27 cellular contexts compared by ENCODE assay signal in the genomic region with DNA sequence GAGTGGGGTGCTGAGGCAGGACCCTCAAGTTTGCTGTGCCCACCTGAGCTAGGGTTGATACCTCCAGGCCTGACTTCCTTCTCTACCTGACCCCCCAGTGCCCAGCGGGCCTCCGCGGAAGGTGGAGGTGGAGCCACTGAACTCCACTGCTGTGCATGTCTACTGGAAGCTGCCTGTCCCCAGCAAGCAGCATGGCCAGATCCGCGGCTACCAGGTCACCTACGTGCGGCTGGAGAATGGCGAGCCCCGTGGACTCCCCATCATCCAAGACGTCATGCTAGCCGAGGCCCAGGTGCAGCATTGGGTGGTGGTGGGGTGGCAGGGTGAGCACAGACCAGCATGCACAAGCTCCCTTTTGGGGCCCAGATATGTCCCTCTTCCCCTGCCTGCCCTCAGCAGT.
"Had no signal": no experiment of that assay in that cellular context is flagged by ENCODE, and none has a peak within 500 bp of the region (broad histone marks: within the 10 kb centered on the region; RNA-seq: fewer than 3 reads in every experiment).

No MANE protein-coding gene starts in this region.

- H3K4me3 ChIP-seq: stomach, suprapubic skin, testis, thoracic aorta, thyroid gland, tibial artery, tibial nerve, transverse colon, upper lobe of left lung, upper lobe of right lung, uterus, vagina had no signal

- H3K36me3 ChIP-seq: thoracic aorta, thyroid gland, upper lobe of right lung, uterus had no signal

- ATAC-seq: stimulated activated effector memory CD8-positive, alpha-beta T cell treated with anti-CD3 and anti-CD28 coated beads, Interleukin-12 subunit alpha, Interleukin-12 subunit beta, amount 100 ng/mL, for 72 hours; stimulated activated memory B cell treated with anti-CD40 and anti-IgM and Interleukin-4, amounts not matched to agents 10 μg/mL and 1 μg/mL and 100 μg/mL, for 72 hours; stimulated activated naive CD8-positive, alpha-beta T cell treated with anti-CD3 and anti-CD28 coated beads, Interleukin-15, amount 100 ng/mL, for 72 hours; stimulated activated naive CD8-positive, alpha-beta T cell treated with anti-CD3 and anti-CD28 coated beads, Interleukin-15, Interleukin-2, amounts not matched to agents 100 U/mL and 50 U/mL, for 24 hours; upper lobe of right lung had no signal

- DNase-seq: stimulated activated CD4-positive, alpha-beta T cell treated with anti-CD3 and anti-CD28 coated beads, Interleukin-2, amount 100 ng/mL, for 48 hours; stimulated activated CD4-positive, alpha-beta T cell treated with anti-CD3 and anti-CD28 coated beads, Interleukin-4, amount 100 ng/mL, for 1 hour; stimulated activated CD4-positive, alpha-beta T cell treated with anti-CD3 and anti-CD28 coated beads, Interleukin-4, amount 100 ng/mL, for 24 hours; stimulated activated CD4-positive, alpha-beta T cell treated with anti-CD3 and anti-CD28 coated beads, Interleukin-4, amount 100 ng/mL, for 4 hours; stimulated activated CD8-positive, alpha-beta memory T cell treated with anti-CD3 and anti-CD28 coated beads, Interleukin-4, amount 100 ng/mL, for 48 hours; stimulated activated naive CD4-positive, alpha-beta T cell; stimulated activated naive CD4-positive, alpha-beta T cell treated with Interleukin-2 at 50 U/mL for 16 hours; stimulated activated naive CD8-positive, alpha-beta T cell treated with anti-CD3 and anti-CD28 coated beads, Interleukin-15, amount 100 ng/mL, for 72 hours; stimulated activated naive CD8-positive, alpha-beta T cell treated with anti-CD3 and anti-CD28 coated beads, Interleukin-15, Interleukin-2, amounts not matched to agents 100 U/mL and 50 U/mL, for 24 hours; stomach; substantia nigra; testis; thyroid gland; tibial artery; transverse colon; trophoblast cell; upper lobe of left lung; upper lobe of right lung; uterus had no signal

- H3K27me3 ChIP-seq: stomach, suprapubic skin, testis, thyroid gland, tibial artery, tibial nerve, transverse colon, upper lobe of left lung, upper lobe of right lung, uterus, vagina had no signal

- H3K36me3 Mint-ChIP-seq: stimulated activated effector memory CD8-positive, alpha-beta T cell treated with anti-CD3 and anti-CD28 coated beads, Interleukin-12 subunit alpha, Interleukin-12 subunit beta, amount 100 ng/mL, for 72 hours; stimulated activated memory B cell treated with anti-CD40 and anti-IgM and Interleukin-4, amounts not matched to agents 10 μg/mL and 1 μg/mL and 100 μg/mL, for 72 hours had no signal

- H3K9me3 ChIP-seq: stomach, suprapubic skin, testis, thoracic aorta, thyroid gland, tibial artery, tibial nerve, transverse colon, upper lobe of left lung, upper lobe of right lung, uterus, vagina had no signal

- H3K4me1 Mint-ChIP-seq: stimulated activated effector memory CD8-positive, alpha-beta T cell treated with anti-CD3 and anti-CD28 coated beads, Interleukin-12 subunit alpha, Interleukin-12 subunit beta, amount 100 ng/mL, for 72 hours; stimulated activated memory B cell treated with anti-CD40 and anti-IgM and Interleukin-4, amounts not matched to agents 10 μg/mL and 1 μg/mL and 100 μg/mL, for 72 hours; stimulated activated naive CD8-positive, alpha-beta T cell treated with anti-CD3 and anti-CD28 coated beads, Interleukin-15, amount 100 ng/mL, for 72 hours had no signal

- H3K27me3 Mint-ChIP-seq: stimulated activated memory B cell treated with anti-CD40 and anti-IgM and Interleukin-4, amounts not matched to agents 10 μg/mL and 1 μg/mL and 100 μg/mL, for 72 hours; stimulated activated naive CD8-positive, alpha-beta T cell treated with anti-CD3 and anti-CD28 coated beads, Interleukin-15, amount 100 ng/mL, for 72 hours; stimulated activated naive CD8-positive, alpha-beta T cell treated with anti-CD3 and anti-CD28 coated beads, Interleukin-15, Interleukin-2, amounts not matched to agents 100 ng/mL and 50 ng/mL, for 24 hours; type B pancreatic cell had no signal

- H3K27ac ChIP-seq: stomach, suprapubic skin, testis, thoracic aorta, thyroid gland, tibial artery, tibial nerve, transverse colon, upper lobe of right lung, uterus, vagina had no signal

- H3K27ac Mint-ChIP-seq: stimulated activated effector memory CD8-positive, alpha-beta T cell treated with anti-CD3 and anti-CD28 coated beads, Interleukin-12 subunit alpha, Interleukin-12 subunit beta, amount 100 ng/mL, for 72 hours; stimulated activated memory B cell treated with anti-CD40 and anti-IgM and Interleukin-4, amounts not matched to agents 10 μg/mL and 1 μg/mL and 100 μg/mL, for 72 hours; stimulated activated naive CD8-positive, alpha-beta T cell treated with anti-CD3 and anti-CD28 coated beads, Interleukin-15, amount 100 ng/mL, for 72 hours; stimulated activated naive CD8-positive, alpha-beta T cell treated with anti-CD3 and anti-CD28 coated beads, Interleukin-15, Interleukin-2, amounts not matched to agents 100 ng/mL and 50 ng/mL, for 24 hours; type B pancreatic cell had no signal

- H3K9me3 Mint-ChIP-seq: stimulated activated effector memory CD8-positive, alpha-beta T cell treated with anti-CD3 and anti-CD28 coated beads, Interleukin-12 subunit alpha, Interleukin-12 subunit beta, amount 100 ng/mL, for 72 hours; stimulated activated memory B cell treated with anti-CD40 and anti-IgM and Interleukin-4, amounts not matched to agents 10 μg/mL and 1 μg/mL and 100 μg/mL, for 72 hours; stimulated activated naive CD8-positive, alpha-beta T cell treated with anti-CD3 and anti-CD28 coated beads, Interleukin-15, amount 100 ng/mL, for 72 hours; stimulated activated naive CD8-positive, alpha-beta T cell treated with anti-CD3 and anti-CD28 coated beads, Interleukin-15, Interleukin-2, amounts not matched to agents 100 ng/mL and 50 ng/mL, for 24 hours; type B pancreatic cell had no signal

- H3K4me3 Mint-ChIP-seq: stimulated activated effector memory CD8-positive, alpha-beta T cell treated with anti-CD3 and anti-CD28 coated beads, Interleukin-12 subunit alpha, Interleukin-12 subunit beta, amount 100 ng/mL, for 72 hours; stimulated activated memory B cell treated with anti-CD40 and anti-IgM and Interleukin-4, amounts not matched to agents 10 μg/mL and 1 μg/mL and 100 μg/mL, for 72 hours; stimulated activated naive CD8-positive, alpha-beta T cell treated with anti-CD3 and anti-CD28 coated beads, Interleukin-15, amount 100 ng/mL, for 72 hours; stimulated activated naive CD8-positive, alpha-beta T cell treated with anti-CD3 and anti-CD28 coated beads, Interleukin-15, Interleukin-2, amounts not matched to agents 100 ng/mL and 50 ng/mL, for 24 hours; type B pancreatic cell had no signal

- H3K4me1 ChIP-seq: stomach, suprapubic skin, testis, thyroid gland, tibial artery, tibial nerve, transverse colon, upper lobe of right lung, uterus, vagina had no signal
